ENCODE assay signal across 21 cellular contexts in the genomic region with DNA sequence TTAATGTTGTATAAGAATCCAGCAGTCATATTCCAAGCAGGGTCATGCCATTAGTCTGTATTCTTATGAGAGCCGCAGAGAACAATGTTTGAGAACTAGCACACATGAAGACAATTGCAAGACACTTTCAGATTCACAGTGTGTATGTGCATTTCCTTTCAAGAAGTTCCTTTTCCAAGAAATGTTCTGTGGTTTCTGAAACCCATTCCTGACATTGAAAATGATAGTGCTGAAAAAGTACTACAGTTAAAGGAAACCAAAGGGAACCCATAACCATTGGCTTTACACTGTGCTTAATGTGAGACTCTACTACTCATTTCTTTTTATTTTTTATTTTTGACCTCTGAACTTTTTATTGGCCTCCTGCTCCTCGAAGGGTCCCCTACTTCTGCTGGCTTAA. TPM values are rescaled to one million over a fixed set of nuclear protein-coding genes. Genes with fewer than 3 reads are reported as not detected.
"Had no signal": no experiment of that assay in that cellular context is flagged by ENCODE, and none has a peak within 500 bp of the region (broad histone marks: within the 10 kb centered on the region; RNA-seq: fewer than 3 reads in every experiment).

No MANE protein-coding gene starts in this region.

- H3K4me3 ChIP-seq: esophagus muscularis mucosa, gastroesophageal sphincter, spleen, tibial artery, upper lobe of left lung, uterus had no signal

- H3K9me3 Mint-ChIP-seq: stimulated activated memory B cell treated with anti-CD40 and anti-IgM and Interleukin-4, amounts not matched to agents 10 μg/mL and 1 μg/mL and 100 μg/mL, for 72 hours; stimulated activated naive CD8-positive, alpha-beta T cell treated with anti-CD3 and anti-CD28 coated beads, Interleukin-15, Interleukin-2, amounts not matched to agents 100 ng/mL and 50 ng/mL, for 24 hours had no signal

- H3K27ac ChIP-seq: esophagus muscularis mucosa, gastroesophageal sphincter, tibial artery, upper lobe of left lung, uterus had no signal

- ATAC-seq: gastroesophageal sphincter; left lobe of liver; naive thymus-derived CD4-positive, alpha-beta T cell; sciatic nerve; stimulated activated memory B cell treated with anti-CD40 and anti-IgM and Interleukin-4, amounts not matched to agents 10 μg/mL and 1 μg/mL and 100 μg/mL, for 72 hours had no signal

- H3K4me3 Mint-ChIP-seq: neural crest cell; stimulated activated memory B cell treated with anti-CD40 and anti-IgM and Interleukin-4, amounts not matched to agents 10 μg/mL and 1 μg/mL and 100 μg/mL, for 72 hours; stimulated activated naive CD8-positive, alpha-beta T cell treated with anti-CD3 and anti-CD28 coated beads, Interleukin-15, Interleukin-2, amounts not matched to agents 100 ng/mL and 50 ng/mL, for 24 hours had no signal

- H3K27me3 ChIP-seq: tibial artery, upper lobe of left lung, uterus had no signal

- H3K36me3 Mint-ChIP-seq: stimulated activated memory B cell treated with anti-CD40 and anti-IgM and Interleukin-4, amounts not matched to agents 10 μg/mL and 1 μg/mL and 100 μg/mL, for 72 hours had no signal

- H3K4me1 ChIP-seq: uterus had no signal

- H3K9me3 ChIP-seq: esophagus muscularis mucosa, gastroesophageal sphincter, spleen, tibial artery, upper lobe of left lung, uterus had no signal

- FAIRE-seq: endometrium had no signal

- H3K27me3 Mint-ChIP-seq: stimulated activated memory B cell treated with anti-CD40 and anti-IgM and Interleukin-4, amounts not matched to agents 10 μg/mL and 1 μg/mL and 100 μg/mL, for 72 hours had no signal

- H3K27ac Mint-ChIP-seq: stimulated activated memory B cell treated with anti-CD40 and anti-IgM and Interleukin-4, amounts not matched to agents 10 μg/mL and 1 μg/mL and 100 μg/mL, for 72 hours; stimulated activated naive CD8-positive, alpha-beta T cell treated with anti-CD3 and anti-CD28 coated beads, Interleukin-15, Interleukin-2, amounts not matched to agents 100 ng/mL and 50 ng/mL, for 24 hours had no signal

- H3K36me3 ChIP-seq: esophagus muscularis mucosa, gastroesophageal sphincter, spleen, tibial artery, upper lobe of left lung, uterus had no signal

- DNase-seq: effector memory CD4-positive, alpha-beta T cell; glutamatergic neuron; islet precursor cell; mammary epithelial cell; naive thymus-derived CD4-positive, alpha-beta T cell; spleen; stimulated activated CD4-positive, alpha-beta T cell treated with anti-CD3 and anti-CD28 coated beads, Interleukin-15, amount 100 ng/mL, for 24 hours; stimulated activated CD4-positive, alpha-beta T cell treated with anti-CD3 and anti-CD28 coated beads, Interleukin-1b, Interleukin-23, amount 100 ng/mL, for 48 hours; stimulated activated CD4-positive, alpha-beta T cell treated with anti-CD3 and anti-CD28 coated beads, Interleukin-4, amount 100 ng/mL, for 24 hours; tibial artery; upper lobe of left lung; uterus had no signal

RNA-seq across cellular contexts. Expression of a gene that starts 4.2 kb away (rescaled TPM):
- total RNA-seq: fibroblast of villous mesenchyme had no signal

RNA-seq across cellular contexts. Expression of a gene that starts 54.5 kb away (rescaled TPM):
- total RNA-seq: naive thymus-derived CD4-positive, alpha-beta T cell had no signal
- polyA plus RNA-seq: naive thymus-derived CD4-positive, alpha-beta T cell had no signal
